12 cellular contexts compared by ENCODE assay signal in the genomic region with DNA sequence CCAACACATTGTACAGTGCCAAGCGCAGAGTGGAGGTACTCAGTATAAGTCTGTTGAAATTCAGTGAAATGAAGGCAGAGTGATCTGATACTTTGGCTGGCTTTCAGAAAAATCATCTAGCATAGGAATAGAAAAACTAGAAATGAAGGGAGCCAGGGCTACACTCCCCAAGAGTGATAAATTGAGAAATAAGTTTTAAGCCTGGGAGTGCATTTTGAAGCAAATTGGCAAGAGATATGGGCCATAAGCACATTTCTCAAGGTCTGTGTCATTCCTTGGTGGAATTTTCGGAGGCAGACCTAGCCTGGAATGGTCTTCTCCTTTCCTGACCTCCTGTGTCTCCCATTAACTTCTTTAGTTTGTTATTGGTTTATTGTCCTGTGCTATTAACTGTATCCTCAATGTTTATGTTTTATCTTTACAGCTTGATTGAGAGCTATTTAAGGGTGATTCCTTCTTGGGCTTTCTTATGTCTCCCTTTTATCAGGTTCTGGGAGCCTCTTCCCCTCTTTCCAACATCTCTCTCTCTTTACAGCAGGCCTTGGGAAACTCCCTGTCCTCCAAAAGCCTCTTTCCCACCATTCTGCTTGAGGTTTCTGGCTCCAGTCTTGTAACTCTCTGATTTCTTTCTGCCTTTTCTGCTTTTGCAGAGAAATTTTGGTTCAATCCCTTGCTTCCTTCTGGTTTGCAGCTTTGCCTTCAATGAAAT.
DNase-seq lines count a peak whose midpoint lies in the region; ATAC-seq, FAIRE-seq and TF ChIP-seq lines count a peak whose summit lies in the region.
"Had no signal": no experiment of that assay in that cellular context is flagged by ENCODE, and none has a peak within 500 bp of the region (broad histone marks: within the 10 kb centered on the region; RNA-seq: fewer than 3 reads in every experiment).

No MANE protein-coding gene starts in this region.

- ATAC-seq in gastroesophageal sphincter (peak; percentile 65), GM19023 (IDR thresholded peaks at IDR 0.05; ENCODE audit: unreplicated experiment) (no peak)

- H3K4me1 ChIP-seq in ascending aorta (peaks cover 0 to 15% of the 10 kb centered on the region in 2 donors), gastroesophageal sphincter (peaks cover 0 to 25% (median 3%) of the 10 kb centered on the region in 3 donors), MM.1S (ENCODE audit: low read length) (no peaks in the 10 kb centered on the region)

- H3K9me3 ChIP-seq in ascending aorta (no peaks in the 10 kb centered on the region), gastroesophageal sphincter (no peaks in the 10 kb centered on the region), MM.1S (replicated peaks; ENCODE audit: insufficient read depth, low read length) (no peaks in the 10 kb centered on the region)

- no peaks in the 10 kb centered on the region for H3K79me2 ChIP-seq in MM.1S (ENCODE audit: low read length)

- H3K27me3 ChIP-seq in ascending aorta, result no peaks in the 10 kb centered on the region
- H3K27me3 ChIP-seq in gastroesophageal sphincter, result no peaks in the 10 kb centered on the region
- no peaks in the 10 kb centered on the region for H3K27me3 ChIP-seq in MM.1S (replicated peaks; ENCODE audit: insufficient read depth, low read length)

- no peaks in the 10 kb centered on the region for H3F3A ChIP-seq in MM.1S (ENCODE audit: insufficient read depth, low read length)

- no peaks in the 10 kb centered on the region for H3K9me2 ChIP-seq in MM.1S (replicated peaks; ENCODE audit: insufficient read depth, low read length)

- no peaks in the 10 kb centered on the region for H4K20me1 ChIP-seq in MM.1S (ENCODE audit: insufficient read depth, low read length)

- no peak for TF ChIP-seq POLR2A in gastroesophageal sphincter (IDR thresholded peaks at IDR 0.05)

- no peak overlapping the region for H3K4me2 ChIP-seq in MM.1S (ENCODE audit: low read depth, low read length)

- TF ChIP-seq EP300 in gastroesophageal sphincter (IDR thresholded peaks at IDR 0.05), result no peak

- WGBS in gastroesophageal sphincter (ENCODE audit: low coverage in 1 of 2), 2 donors, result 34 to 50% methylated on average over 2 of the region's 2 CpGs

- FAIRE-seq in urothelium cell line (lab: Jason Lieb, UNC), result no peak
- FAIRE-seq: D721Med had no signal

- H3K4me3 ChIP-seq in ascending aorta (no peak overlapping the region), gastroesophageal sphincter (no peak overlapping the region), skeletal muscle cell (ENCODE audit: low read depth, low read length) (no peak overlapping the region), MM.1S (ENCODE audit: low read length) (no peak overlapping the region)

- H3K27ac ChIP-seq in ascending aorta (peak overlapping the region; percentile 36 to 64), gastroesophageal sphincter (peak overlapping the region in 2 of 4 donors; percentile 29 to 38), MM.1S (ENCODE audit: low read length) (no peak overlapping the region)
- H3K27ac ChIP-seq: WERI-Rb-1 had no signal

- TF ChIP-seq CTCF in ascending aorta (IDR thresholded peaks at IDR 0.05), result no peak
- no peak for TF ChIP-seq CTCF in gastroesophageal sphincter (IDR thresholded peaks at IDR 0.05)
- no peak for TF ChIP-seq CTCF in MM.1S (IDR thresholded peaks at IDR 0.05; ENCODE audit: low read length)

- DNase-seq in EH (ENCODE audit: low read depth) (peak; percentile 91), ascending aorta (ENCODE audit: low spot score in 2 of 2) (no peak), skeletal muscle cell (ENCODE audit: low read depth) (peak; percentile 33), urothelium cell line (ENCODE audit: low spot score) (no peak), 8988T (no peak), MM.1S (no peak)
- DNase-seq: hippocampal formation, Kasumi-1, WERI-Rb-1 had no signal

- intact Hi-C loops in ascending aorta (cut with DNase I), result loop anchor here (2.0 kb wide), 2 partner anchors 200 to 1296 kb away; a partner anchor contains a TSS

- H2AFZ ChIP-seq in MM.1S (ENCODE audit: low read length), result no peak overlapping the region

- H3K36me3 ChIP-seq in ascending aorta (no peaks in the 10 kb centered on the region), gastroesophageal sphincter (no peaks in the 10 kb centered on the region), MM.1S (replicated peaks; ENCODE audit: insufficient read depth, low read length) (no peaks in the 10 kb centered on the region)
- H3K36me3 ChIP-seq: WERI-Rb-1 had no signal

- no peak overlapping the region for H3K9ac ChIP-seq in MM.1S (ENCODE audit: low read length)

Comparison
In these comparisons a context has a peak if more than half of its experiments do, and no peak if none do; other contexts are left out.
1. DNase-seq: peak in EH (single experiment) and skeletal muscle cell (single experiment); none in ascending aorta (0 of 2), urothelium cell line (single experiment), 8988T (single experiment) and MM.1S (single experiment).